11 cellular contexts compared by ENCODE assay signal in genomic region chr3:37935290-37935668, GRCh38. TPM values are rescaled to one million over a fixed set of nuclear protein-coding genes. Genes with fewer than 3 reads are reported as not detected.
DNase-seq lines count a peak whose midpoint lies in the region; ATAC-seq, FAIRE-seq and TF ChIP-seq lines count a peak whose summit lies in the region.
"Had no signal": no experiment of that assay in that cellular context is flagged by ENCODE, and none has a peak within 500 bp of the region (broad histone marks: within the 10 kb centered on the region; RNA-seq: fewer than 3 reads in every experiment).

No MANE protein-coding gene starts in this region.

- CTCF ChIA-PET in mammary epithelial cell (lab: Charles Lee; ENCODE audit: low non-redundant PET) = no interaction called here

- no peak overlapping the region for H2AFZ ChIP-seq in mammary epithelial cell (ENCODE audit: low read depth, low read length)

- in situ Hi-C loops in mammary epithelial cell (cut with MboI; ENCODE audit: low sequenced_read_pairs in 2 of 2) (no loop called here), gastrocnemius medialis (cut with MboI; ENCODE audit: low sequenced_read_pairs in 4 of 4) (no loop called here)

- H3K4me1 ChIP-seq in mammary epithelial cell (ENCODE audit: insufficient read depth, low read length) (peaks cover 42% of the 10 kb centered on the region), kidney (ENCODE audit: control insufficient read depth in 1 of 2, insufficient read depth in 1 of 2, low read depth in 1 of 2, low read length in 2 of 2) (peaks cover 18 to 28% of the 10 kb centered on the region in 2 donors), gastrocnemius medialis (peaks cover 15 to 19% of the 10 kb centered on the region in 2 donors)

- no peaks in the 10 kb centered on the region for H3K9me3 Mint-ChIP-seq in HFFc6
- H3K9me3 Mint-ChIP-seq: activated T-helper 1 cell treated with anti-CD3 and anti-CD28 coated beads, Interleukin-12 subunit alpha, Interleukin-12 subunit beta, Interleukin-2, Interleukin-4 antibody, amounts not matched to agents 30 ng/mL and 10 ng/mL and 1 ng/mL, durations not matched to agents 14 hours and 24 hours and 36 hours; effector memory CD8-positive, alpha-beta T cell had no signal

- peak overlapping the region; percentile 70 for H3K4me2 ChIP-seq in mammary epithelial cell (ENCODE audit: insufficient read depth, low read depth, low read length)

- BruUV-seq in mammary epithelial cell (replicated peaks; lab: Mats Ljungman, UMichigan) = TSS peak; percentile 77

- TF ChIP-seq POLR2A in gastrocnemius medialis (IDR thresholded peaks at IDR 0.05) = no peak

- DNase-seq in HFFc6 (no peak), mammary epithelial cell (no peak), kidney (no peak), gastrocnemius medialis (no peak), DMS114 treated with DMSO at 0.1 percent for 48 hours (lab: John Stamatoyannopoulos, UW; ENCODE audit: unreplicated experiment) (no peak), omental fat pad (ENCODE audit: low spot score) (no peak)
- DNase-seq: DMS153; effector memory CD8-positive, alpha-beta T cell had no signal

- H4K20me1 ChIP-seq in mammary epithelial cell (ENCODE audit: insufficient read depth, low read length) = no peaks in the 10 kb centered on the region

- ATAC-seq in gastrocnemius medialis = no peak
- ATAC-seq in HG03196 (IDR thresholded peaks at IDR 0.05; ENCODE audit: unreplicated experiment) = no peak
- ATAC-seq in omental fat pad (ENCODE audit: low FRiP score) = no peak
- ATAC-seq in HG02970 (IDR thresholded peaks at IDR 0.05; ENCODE audit: low FRiP score, unreplicated experiment) = no peak
- ATAC-seq: effector memory CD8-positive, alpha-beta T cell had no signal

- peak overlapping the region; percentile 8 for H3K9ac ChIP-seq in mammary epithelial cell (ENCODE audit: insufficient read depth, low read length)
- H3K9ac ChIP-seq in kidney (ENCODE audit: low read length in 2 of 2) = no peak overlapping the region

- FAIRE-seq in kidney (lab: Jason Lieb, UNC) = no peak

- dilution Hi-C loops in mammary epithelial cell (cut with HindIII; ENCODE audit: low sequenced_read_pairs) = no loop called here

- H3K27me3 ChIP-seq in mammary epithelial cell (ENCODE audit: insufficient read depth, low read length) (no peaks in the 10 kb centered on the region), gastrocnemius medialis (no peaks in the 10 kb centered on the region)

- H3K4me3 Mint-ChIP-seq in HFFc6 = peak overlapping the region; percentile 59
- H3K4me3 Mint-ChIP-seq: activated T-helper 1 cell treated with anti-CD3 and anti-CD28 coated beads, Interleukin-12 subunit alpha, Interleukin-12 subunit beta, Interleukin-2, Interleukin-4 antibody, amounts not matched to agents 30 ng/mL and 10 ng/mL and 1 ng/mL, durations not matched to agents 14 hours and 24 hours and 36 hours; effector memory CD8-positive, alpha-beta T cell had no signal

- WGBS in mammary epithelial cell (ENCODE audit: low coverage, missing lambda C conversion rate) = 43% methylated on average over 1 of the region's 1 CpG

- intact Hi-C loops in mammary epithelial cell (cut with micrococcal nuclease) = no loop called here
- intact Hi-C loops in kidney (cut with DNase I) = no loop called here
- intact Hi-C loops in gastrocnemius medialis (cut with DNase I; ENCODE audit: low total_unique reads) = no loop called here

- H3K27ac ChIP-seq in mammary epithelial cell (ENCODE audit: insufficient read depth, low read depth, low read length) = peak overlapping the region; percentile 74
- peak overlapping the region; percentile 34 to 38 for H3K27ac ChIP-seq in kidney (ENCODE audit: low read depth in 2 of 2, low read length in 2 of 2)
- H3K27ac ChIP-seq in gastrocnemius medialis = peak overlapping the region in 3 of 4 donors; percentile 1 to 38 (median 38)

- H3K4me3 ChIP-seq in mammary epithelial cell (replicated peaks in 1 of 3; ENCODE audit: insufficient read depth in 1 of 3, low read depth in 2 of 3, low read length in 3 of 3) (no peak overlapping the region), kidney (ENCODE audit: low read length in 2 of 2) (no peak overlapping the region), gastrocnemius medialis (no peak overlapping the region)

- peaks cover 90% of the 10 kb centered on the region for H3K79me2 ChIP-seq in mammary epithelial cell (ENCODE audit: insufficient read depth, low read length)

- H3K27me3 Mint-ChIP-seq in HFFc6 (ENCODE audit: insufficient read depth) = no peaks in the 10 kb centered on the region

- TF ChIP-seq CTCF in HFFc6 (IDR thresholded peaks at IDR 0.05) (no peak), mammary epithelial cell (conservative IDR thresholded peaks at IDR 0.05 in 1 of 2, IDR thresholded peaks at IDR 0.05 in 1 of 2; ENCODE audit: extremely low read depth in 1 of 2, insufficient read depth in 1 of 2, low read depth in 1 of 2, low read length in 2 of 2) (no peak), kidney (IDR thresholded peaks at IDR 0.05; ENCODE audit: borderline replicate concordance, extremely low read depth, insufficient read depth) (no peak), gastrocnemius medialis (IDR thresholded peaks at IDR 0.05 in 4 of 5, conservative IDR thresholded peaks at IDR 0.05 in 1 of 5) (no peak), omental fat pad (IDR thresholded peaks at IDR 0.05) (no peak)

- H3K4me1 Mint-ChIP-seq in HFFc6 (ENCODE audit: low read depth) = peaks cover 53% of the 10 kb centered on the region

- H3K27ac Mint-ChIP-seq in HFFc6 = peak overlapping the region; percentile 86
- H3K27ac Mint-ChIP-seq: activated T-helper 1 cell treated with anti-CD3 and anti-CD28 coated beads, Interleukin-12 subunit alpha, Interleukin-12 subunit beta, Interleukin-2, Interleukin-4 antibody, amounts not matched to agents 30 ng/mL and 10 ng/mL and 1 ng/mL, durations not matched to agents 14 hours and 24 hours and 36 hours; effector memory CD8-positive, alpha-beta T cell had no signal

- peaks cover 8% of the 10 kb centered on the region; the same call in 1 of the 2 replicates for H3K36me3 Mint-ChIP-seq in HFFc6 (ENCODE audit: low read depth)

- no peaks in the 10 kb centered on the region for H3K36me3 ChIP-seq in mammary epithelial cell (ENCODE audit: insufficient read depth, low read length)
- H3K36me3 ChIP-seq in kidney (ENCODE audit: control insufficient read depth in 1 of 2, insufficient read depth in 2 of 2, low read length in 2 of 2) = no peaks in the 10 kb centered on the region
- H3K36me3 ChIP-seq in gastrocnemius medialis = no peaks in the 10 kb centered on the region

- H3K9me3 ChIP-seq in mammary epithelial cell (replicated peaks; ENCODE audit: insufficient read depth, low read length) (no peaks in the 10 kb centered on the region), kidney (ENCODE audit: control insufficient read depth in 1 of 2, low read length in 2 of 2) (no peaks in the 10 kb centered on the region), gastrocnemius medialis (no peaks in the 10 kb centered on the region)

RNA-seq across cellular contexts. Expression of gene VILL, which starts 55.3 kb away (rescaled TPM):
- 1 to 10 TPM; 3.5 to 4.6 (median 3.7) TPM for total RNA-seq in HFFc6 (2021; fragmentation: NEBNext Ultra II Directional; extraction: Animal tissue kit (Norgen Biotek cat#: 25700))
- 1 to 10 TPM; 1.8 to 3.0 TPM for total RNA-seq in mammary epithelial cell
- 1.8 TPM for polyA plus RNA-seq in mammary epithelial cell
- polyA minus RNA-seq in mammary epithelial cell = 1.1 TPM
- 7.6 TPM for total RNA-seq in kidney
- polyA plus RNA-seq in kidney (ENCODE audit: insufficient read depth, low read depth, low replicate concordance) = 7.4 TPM
- 1 to 10 TPM in 1 of 4 donors, under 1 TPM in 3; 0.51 to 4.6 (median 0.66) TPM for total RNA-seq in gastrocnemius medialis
- total RNA-seq in omental fat pad = 10 to 100 TPM in 1 of 4 donors, 1 to 10 TPM in 3; 4.4 to 15.0 (median 5.6) TPM
